ENCODE assay signal across 12 cellular contexts in the genomic region with DNA sequence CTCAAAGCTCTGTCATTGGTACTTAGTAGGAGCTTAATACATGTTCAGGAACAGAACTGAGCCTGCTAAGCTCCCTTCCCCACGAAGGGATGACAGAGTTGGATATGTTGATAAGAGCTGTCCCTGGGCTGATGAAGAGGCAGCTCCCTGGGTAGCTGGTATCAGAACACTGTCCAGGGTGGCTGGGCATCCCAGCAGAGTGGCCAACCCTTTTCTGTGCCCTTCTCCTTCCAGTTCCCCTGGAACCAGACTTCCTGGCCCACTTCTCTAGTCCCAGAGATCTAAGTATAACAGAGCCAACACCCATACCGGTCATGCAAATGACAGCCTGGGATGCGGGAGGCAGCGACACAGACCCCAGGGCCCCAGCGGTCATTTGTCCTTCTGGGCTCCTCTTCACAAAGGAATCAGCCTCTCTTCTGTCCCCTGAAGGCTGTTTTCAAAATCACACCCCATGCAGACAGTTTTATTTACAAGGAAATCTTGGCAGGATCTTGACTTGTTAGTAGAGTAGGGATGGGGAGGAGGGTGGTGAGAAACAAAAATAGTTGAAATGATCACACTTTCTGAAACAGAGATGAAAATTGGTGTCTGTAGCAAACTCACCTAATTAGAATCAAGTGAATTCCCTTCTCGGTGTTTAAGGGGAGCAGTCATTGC. TPM values are rescaled to one million over a fixed set of nuclear protein-coding genes. Genes with fewer than 3 reads are reported as not detected.
DNase-seq lines count a peak whose midpoint lies in the region; ATAC-seq and TF ChIP-seq lines count a peak whose summit lies in the region.
"Had no signal": no experiment of that assay in that cellular context is flagged by ENCODE, and none has a peak within 500 bp of the region (broad histone marks: within the 10 kb centered on the region; RNA-seq: fewer than 3 reads in every experiment).

No MANE protein-coding gene starts in this region.

- peak overlapping the region; percentile 63 for H3K27ac ChIP-seq in substantia nigra (ENCODE audit: low read depth, low read length, poor library complexity, severe bottlenecking)
- no peak overlapping the region for H3K27ac ChIP-seq in suprapubic skin

- no peak for ATAC-seq in activated T-cell treated with anti-CD3 and anti-CD28 coated beads, Interleukin-2, amount 50 U/mL, for 4 hours
- peak; percentile 11; the same call in 2 of the 3 replicates for ATAC-seq in SK-N-SH treated with all-trans-retinoic acid at 6 μM for 48 hours
- no peak for ATAC-seq in GM19455 (IDR thresholded peaks at IDR 0.05; ENCODE audit: unreplicated experiment)
- ATAC-seq in GM19463 (IDR thresholded peaks at IDR 0.05; ENCODE audit: unreplicated experiment): no peak
- ATAC-seq: Panc1 had no signal

- WGBS in suprapubic skin: 48% methylated on average over 5 of the region's 6 CpGs

- H3K4me1 ChIP-seq in iPS-15b (ENCODE audit: control insufficient read depth, insufficient read depth, low read length): peaks cover 26% of the 10 kb centered on the region
- H3K4me1 ChIP-seq in suprapubic skin: peaks cover 29% of the 10 kb centered on the region

- TF ChIP-seq CTCF in suprapubic skin (IDR thresholded peaks at IDR 0.05): peak in 1 of 2 donors; percentile 14

- no peak for TF ChIP-seq EP300 in suprapubic skin (IDR thresholded peaks at IDR 0.05)

- no peak for TF ChIP-seq POLR2A in suprapubic skin (IDR thresholded peaks at IDR 0.05)

- no peaks in the 10 kb centered on the region for H3K9me3 ChIP-seq in iPS-15b (ENCODE audit: control insufficient read depth, insufficient read depth, low read length)
- no peaks in the 10 kb centered on the region for H3K9me3 ChIP-seq in suprapubic skin

- H3K27me3 ChIP-seq in iPS-15b (ENCODE audit: control insufficient read depth, insufficient read depth, low read length): peaks cover 31% of the 10 kb centered on the region
- H3K27me3 ChIP-seq in suprapubic skin: peaks cover 41% of the 10 kb centered on the region

- H3K9me3 Mint-ChIP-seq in activated T-cell treated with anti-CD3 and anti-CD28 coated beads, Interleukin-2, amount 50 U/mL, for 4 hours: no peaks in the 10 kb centered on the region
- H3K9me3 Mint-ChIP-seq: dendritic cell treated with granulocyte-macrophage colony-stimulating factor and Interleukin-4, amounts not matched to agents 40 ng/mL and 50 ng/mL, for 4 days had no signal

- peaks cover 16% of the 10 kb centered on the region for H3K4me1 Mint-ChIP-seq in activated T-cell treated with anti-CD3 and anti-CD28 coated beads, Interleukin-2, amount 50 U/mL, for 4 hours (ENCODE audit: low read depth)

- peak overlapping the region; percentile 40 for H3K4me3 Mint-ChIP-seq in activated T-cell treated with anti-CD3 and anti-CD28 coated beads, Interleukin-2, amount 50 U/mL, for 4 hours

- no peak for DNase-seq in activated T-cell treated with anti-CD3 and anti-CD28 coated beads, Interleukin-2, amount 50 U/mL, for 4 hours
- DNase-seq in activated T-cell treated with anti-CD3 and anti-CD28 coated beads, Interleukin-2, amount 50 U/mL, for 1 hour: no peak
- DNase-seq in substantia nigra (lab: John Stamatoyannopoulos, UW) (no peak), suprapubic skin (ENCODE audit: low spot score in 2 of 2) (no peak)
- DNase-seq: Kasumi-1 had no signal

- H3K36me3 Mint-ChIP-seq in activated T-cell treated with anti-CD3 and anti-CD28 coated beads, Interleukin-2, amount 50 U/mL, for 4 hours (ENCODE audit: insufficient read depth): no peaks in the 10 kb centered on the region

- peaks cover 59% of the 10 kb centered on the region for H3K27me3 Mint-ChIP-seq in activated T-cell treated with anti-CD3 and anti-CD28 coated beads, Interleukin-2, amount 50 U/mL, for 4 hours (ENCODE audit: low read depth)

- H3K36me3 ChIP-seq in iPS-15b (ENCODE audit: control insufficient read depth, insufficient read depth, low read length) (no peaks in the 10 kb centered on the region), suprapubic skin (no peaks in the 10 kb centered on the region)

- H3K4me3 ChIP-seq in iPS-15b (ENCODE audit: low read depth, low read length) (peak overlapping the region; percentile 67), suprapubic skin (no peak overlapping the region)

- H3K9ac ChIP-seq in iPS-15b (ENCODE audit: low read depth, low read length): no peak overlapping the region

TF ChIP-seq in SK-N-SH treated with all-trans-retinoic acid at 6 μM for 48 hours, 23 proteins besides CTCF, POLR2A, EP300 and RAD21 (continues in another document):
- TF ChIP-seq ISL1 (CRISPR knock-in tag; IDR thresholded peaks at IDR 0.05) (no peak), ZNF8 (CRISPR knock-in tag; IDR thresholded peaks at IDR 0.05) (no peak), TSHZ2 (CRISPR knock-in tag; IDR thresholded peaks at IDR 0.05) (no peak), OSR1 (CRISPR knock-in tag; IDR thresholded peaks at IDR 0.05) (no peak), POU6F1 (CRISPR knock-in tag; IDR thresholded peaks at IDR 0.05; ENCODE audit: borderline replicate concordance, low read depth) (no peak), PPARA (CRISPR knock-in tag; IDR thresholded peaks at IDR 0.05; ENCODE audit: borderline replicate concordance) (no peak), ARNTL (CRISPR knock-in tag; IDR thresholded peaks at IDR 0.05; ENCODE audit: borderline replicate concordance, low read depth) (no peak)
- TF ChIP-seq, protein P1, sequence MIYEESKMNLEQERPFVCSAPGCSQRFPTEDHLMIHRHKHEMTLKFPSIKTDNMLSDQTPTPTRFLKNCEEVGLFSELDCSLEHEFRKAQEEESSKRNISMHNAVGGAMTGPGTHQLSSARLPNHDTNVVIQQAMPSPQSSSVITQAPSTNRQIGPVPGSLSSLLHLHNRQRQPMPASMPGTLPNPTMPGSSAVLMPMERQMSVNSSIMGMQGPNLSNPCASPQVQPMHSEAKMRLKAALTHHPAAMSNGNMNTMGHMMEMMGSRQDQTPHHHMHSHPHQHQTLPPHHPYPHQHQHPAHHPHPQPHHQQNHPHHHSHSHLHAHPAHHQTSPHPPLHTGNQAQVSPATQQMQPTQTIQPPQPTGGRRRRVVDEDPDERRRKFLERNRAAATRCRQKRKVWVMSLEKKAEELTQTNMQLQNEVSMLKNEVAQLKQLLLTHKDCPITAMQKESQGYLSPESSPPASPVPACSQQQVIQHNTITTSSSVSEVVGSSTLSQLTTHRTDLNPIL (CRISPR knock-in tag; IDR thresholded peaks at IDR 0.05; ENCODE audit: low read depth): no peak
- TF ChIP-seq, protein P2, sequence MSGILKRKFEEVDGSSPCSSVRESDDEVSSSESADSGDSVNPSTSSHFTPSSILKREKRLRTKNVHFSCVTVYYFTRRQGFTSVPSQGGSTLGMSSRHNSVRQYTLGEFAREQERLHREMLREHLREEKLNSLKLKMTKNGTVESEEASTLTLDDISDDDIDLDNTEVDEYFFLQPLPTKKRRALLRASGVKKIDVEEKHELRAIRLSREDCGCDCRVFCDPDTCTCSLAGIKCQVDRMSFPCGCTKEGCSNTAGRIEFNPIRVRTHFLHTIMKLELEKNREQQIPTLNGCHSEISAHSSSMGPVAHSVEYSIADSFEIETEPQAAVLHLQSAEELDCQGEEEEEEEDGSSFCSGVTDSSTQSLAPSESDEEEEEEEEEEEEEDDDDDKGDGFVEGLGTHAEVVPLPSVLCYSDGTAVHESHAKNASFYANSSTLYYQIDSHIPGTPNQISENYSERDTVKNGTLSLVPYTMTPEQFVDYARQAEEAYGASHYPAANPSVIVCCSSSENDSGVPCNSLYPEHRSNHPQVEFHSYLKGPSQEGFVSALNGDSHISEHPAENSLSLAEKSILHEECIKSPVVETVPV (CRISPR knock-in tag; IDR thresholded peaks at IDR 0.05): no peak

RNA-seq across cellular contexts. Expression of gene RHBDL3, which starts 1.4 kb away (rescaled TPM):
- under 1 TPM; 0.11 to 0.20 (median 0.16) TPM for total RNA-seq in activated T-cell treated with anti-CD3 and anti-CD28 coated beads, Interleukin-2, amount 50 U/mL, for 4 hours
- 1 to 10 TPM in 1 of 4 donors, under 1 TPM in 2, not detected in 1; 0.31 to 1.7 (median 0.34) TPM for total RNA-seq in suprapubic skin
- total RNA-seq: renal cortical epithelial cell had no signal
